ENCODE assay signal across 4 cellular contexts in genomic region chr22:31603574-31603973, GRCh38.
TF ChIP-seq lines count a peak whose summit lies in the region.

No MANE protein-coding gene starts in this region.

TF ChIP-seq in SK-N-SH, 30 proteins besides CTCF, POLR2A, EP300 and RAD21:
- no peak for TF ChIP-seq NRF1 (IDR thresholded peaks at IDR 0.05; ENCODE audit: low read depth, low read length)
- no peak for TF ChIP-seq RCOR1 (IDR thresholded peaks at IDR 0.05; ENCODE audit: low read length)
- no peak for TF ChIP-seq ELF1 (IDR thresholded peaks at IDR 0.05)
- no peak for TF ChIP-seq ZBTB33 (IDR thresholded peaks at IDR 0.05; ENCODE audit: borderline replicate concordance, low read depth)
- no peak for TF ChIP-seq FOSL2 (IDR thresholded peaks at IDR 0.05; ENCODE audit: borderline replicate concordance, low read depth)
- no peak for TF ChIP-seq NFIC (IDR thresholded peaks at IDR 0.05; ENCODE audit: borderline replicate concordance)
- no peak for TF ChIP-seq FOXJ3 (CRISPR knock-in tag; IDR thresholded peaks at IDR 0.05)
- TF ChIP-seq SMC3 (IDR thresholded peaks at IDR 0.05; ENCODE audit: low read depth, low read length): no peak
- no peak for TF ChIP-seq MXI1 (IDR thresholded peaks at IDR 0.05; ENCODE audit: low read depth, low read length)
- TF ChIP-seq RFX5 (IDR thresholded peaks at IDR 0.05; ENCODE audit: low read length): no peak

TF ChIP-seq in SK-N-SH treated with all-trans-retinoic acid at 6 μM for 48 hours, 23 proteins besides CTCF, POLR2A, EP300 and RAD21 (continues in another document):
- TF ChIP-seq RARB (CRISPR knock-in tag; IDR thresholded peaks at IDR 0.05) (no peak), BACH2 (CRISPR knock-in tag; IDR thresholded peaks at IDR 0.05; ENCODE audit: borderline replicate concordance) (no peak), TCF4 (CRISPR knock-in tag; IDR thresholded peaks at IDR 0.05; ENCODE audit: borderline replicate concordance) (no peak), ZNF70 (CRISPR knock-in tag; IDR thresholded peaks at IDR 0.05) (no peak), CSRNP3 (CRISPR knock-in tag; IDR thresholded peaks at IDR 0.05) (no peak), ZNF565 (CRISPR knock-in tag; conservative IDR thresholded peaks at IDR 0.05; ENCODE audit: low read depth) (no peak), PATZ1 (CRISPR knock-in tag; IDR thresholded peaks at IDR 0.05; ENCODE audit: borderline replicate concordance) (no peak), ESRRG (CRISPR knock-in tag; IDR thresholded peaks at IDR 0.05) (no peak), CREB5 (CRISPR knock-in tag; IDR thresholded peaks at IDR 0.05; ENCODE audit: low read depth) (no peak)

TF ChIP-seq in K562, 482 proteins besides CTCF, POLR2A, EP300 and RAD21:
- TF ChIP-seq ZFX (CRISPR knock-in tag; IDR thresholded peaks at IDR 0.05): peak; percentile 47; the same call in 1 of the 2 replicates
- 0 out of 2 replicates have a peak, but pooled peaks have one; percentile 20 for TF ChIP-seq POLR2G (IDR thresholded peaks at IDR 0.05; ENCODE audit: low read depth, low read length)
- no peak for TF ChIP-seq CBFB (CRISPR knock-in tag; IDR thresholded peaks at IDR 0.05)

TF ChIP-seq in GM12891, 5 proteins besides CTCF, POLR2A, EP300 and RAD21:
- TF ChIP-seq TAF1 (IDR thresholded peaks at IDR 0.05; ENCODE audit: low read depth, low read length) (no peak), SPI1 (IDR thresholded peaks at IDR 0.05; ENCODE audit: low read depth, low read length) (no peak), POU2F2 (IDR thresholded peaks at IDR 0.05; ENCODE audit: low read depth, low read length) (no peak), POLR2AphosphoS5 (IDR thresholded peaks at IDR 0.05; ENCODE audit: low read depth, low read length) (no peak), PAX5 (IDR thresholded peaks at IDR 0.05; ENCODE audit: insufficient read depth, low read length, severe bottlenecking) (no peak)
